Comparison of ENCODE assay signal across 24 cellular contexts in the genomic region with DNA sequence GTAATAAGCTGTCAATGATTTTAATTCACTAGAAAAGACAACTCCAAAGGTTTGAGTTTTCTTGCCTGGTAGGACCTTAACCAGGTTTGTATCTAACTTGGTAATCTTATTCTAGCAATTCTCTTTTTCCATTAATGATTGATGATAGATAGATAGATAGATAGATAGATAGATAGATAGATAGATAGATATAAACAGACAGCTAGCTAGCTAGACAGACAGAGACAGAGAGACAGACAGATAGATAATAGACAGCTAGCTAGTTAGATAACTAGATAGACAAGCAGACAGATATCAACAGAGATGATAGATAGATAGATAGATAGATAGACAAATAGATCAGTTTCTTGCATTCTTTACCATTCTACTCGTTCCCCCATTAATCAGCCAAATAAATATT. TPM values are rescaled to one million over a fixed set of nuclear protein-coding genes. Genes with fewer than 3 reads are reported as not detected.
A peak's percentile ranks its signal among the peaks of the same experiment; 100 is the strongest.
DNase-seq lines count a peak whose midpoint lies in the region; ATAC-seq lines count a peak whose summit lies in the region.
"Had no signal": no experiment of that assay in that cellular context is flagged by ENCODE, and none has a peak within 500 bp of the region (broad histone marks: within the 10 kb centered on the region; RNA-seq: fewer than 3 reads in every experiment).

No MANE protein-coding gene starts in this region.

- no peak for ATAC-seq in activated T-cell treated with anti-CD3 and anti-CD28 coated beads, Interleukin-2, amount 50 U/mL, for 72 hours (replicated peaks in 1 of 2)
- no peak for ATAC-seq in activated T-helper 17 cell treated with anti-CD3 and anti-CD28 coated beads, Interleukin-2, amount 50 U/mL, for 72 hours (replicated peaks)
- ATAC-seq in stimulated activated effector memory CD8-positive, alpha-beta T cell treated with anti-CD3 and anti-CD28 coated beads, Interleukin-12 subunit alpha, Interleukin-12 subunit beta, amount 100 ng/mL, for 72 hours, result no peak
- ATAC-seq: A549, GM12878 had no signal

- H3K27me3 Mint-ChIP-seq in activated CD4-positive, alpha-beta T cell treated with anti-CD3 and anti-CD28 coated beads, Interleukin-2, amount 10 ng/mL, durations not matched to agents 24 days and 14 days, result no peaks in the 10 kb centered on the region
- H3K27me3 Mint-ChIP-seq in activated T-cell treated with anti-CD3 and anti-CD28 coated beads, Interleukin-2, amount 50 U/mL, for 72 hours (ENCODE audit: low read depth), result no peaks in the 10 kb centered on the region
- no peaks in the 10 kb centered on the region for H3K27me3 Mint-ChIP-seq in activated T-helper 17 cell treated with anti-CD3 and anti-CD28 coated beads, Interleukin-2, amount 50 U/mL, for 72 hours

- DNase-seq in activated CD4-positive, alpha-beta T cell treated with anti-CD3 and anti-CD28 coated beads, Interleukin-2, amount 10 ng/mL, durations not matched to agents 24 days and 14 days, result no peak
- no peak for DNase-seq in activated CD4-positive, alpha-beta T cell treated with anti-CD3 and anti-CD28 coated beads for 48 hours
- no peak for DNase-seq in activated T-cell treated with anti-CD3 and anti-CD28 coated beads, Interleukin-2, amount 50 U/mL, for 72 hours
- DNase-seq in activated T-cell treated with anti-CD3 and anti-CD28 coated beads, Interleukin-2, amount 50 U/mL, for 1 hour, result no peak
- DNase-seq in stimulated activated effector memory CD8-positive, alpha-beta T cell treated with anti-CD3 and anti-CD28 coated beads, Interleukin-12 subunit alpha, Interleukin-12 subunit beta, amount 100 ng/mL, for 72 hours (ENCODE audit: low spot score in 2 of 2), result no peak
- DNase-seq in epidermal melanocyte (ENCODE audit: insufficient read length, low spot score), result no peak
- DNase-seq: 8988T; ACHN; AML-193; BE2C; CD4-positive, alpha-beta T cell; CD8-positive, alpha-beta memory T cell; DMS 273 treated with DMSO at 0.1 percent for 48 hours; DMS79; EL; GDM1; GM23248; H7; HCEC 1CT had no signal

- H3K36me3 Mint-ChIP-seq in activated CD4-positive, alpha-beta T cell treated with anti-CD3 and anti-CD28 coated beads, Interleukin-2, amount 10 ng/mL, durations not matched to agents 24 days and 14 days (ENCODE audit: low read depth), result no peaks in the 10 kb centered on the region
- no peaks in the 10 kb centered on the region for H3K36me3 Mint-ChIP-seq in activated T-cell treated with anti-CD3 and anti-CD28 coated beads, Interleukin-2, amount 50 U/mL, for 72 hours (ENCODE audit: insufficient read depth in 2 of 2)
- peaks cover 50% of the 10 kb centered on the region for H3K36me3 Mint-ChIP-seq in activated T-helper 17 cell treated with anti-CD3 and anti-CD28 coated beads, Interleukin-2, amount 50 U/mL, for 72 hours (ENCODE audit: low read depth)
- peaks cover 54% of the 10 kb centered on the region for H3K36me3 Mint-ChIP-seq in stimulated activated effector memory CD8-positive, alpha-beta T cell treated with anti-CD3 and anti-CD28 coated beads, Interleukin-12 subunit alpha, Interleukin-12 subunit beta, amount 100 ng/mL, for 72 hours
- H3K36me3 Mint-ChIP-seq: CD14-positive monocyte had no signal

- intact Hi-C loops in activated CD4-positive, alpha-beta T cell treated with anti-CD3 and anti-CD28 coated beads, Interleukin-2, amount 10 ng/mL, durations not matched to agents 24 days and 14 days (cut with micrococcal nuclease), result loop anchor here (2.0 kb wide), 1 partner anchor 15 kb away; no protein-coding TSS in a partner anchor

- no peaks in the 10 kb centered on the region for H3K9me3 Mint-ChIP-seq in activated CD4-positive, alpha-beta T cell treated with anti-CD3 and anti-CD28 coated beads, Interleukin-2, amount 10 ng/mL, durations not matched to agents 24 days and 14 days
- no peaks in the 10 kb centered on the region for H3K9me3 Mint-ChIP-seq in activated T-cell treated with anti-CD3 and anti-CD28 coated beads, Interleukin-2, amount 50 U/mL, for 72 hours
- H3K9me3 Mint-ChIP-seq in activated T-helper 17 cell treated with anti-CD3 and anti-CD28 coated beads, Interleukin-2, amount 50 U/mL, for 72 hours, result no peaks in the 10 kb centered on the region
- no peaks in the 10 kb centered on the region for H3K9me3 Mint-ChIP-seq in stimulated activated effector memory CD8-positive, alpha-beta T cell treated with anti-CD3 and anti-CD28 coated beads, Interleukin-12 subunit alpha, Interleukin-12 subunit beta, amount 100 ng/mL, for 72 hours
- H3K9me3 Mint-ChIP-seq: CD14-positive monocyte; CD4-positive, alpha-beta T cell; CD8-positive, alpha-beta memory T cell had no signal

- no peak overlapping the region for H3K4me3 Mint-ChIP-seq in activated CD4-positive, alpha-beta T cell treated with anti-CD3 and anti-CD28 coated beads, Interleukin-2, amount 10 ng/mL, durations not matched to agents 24 days and 14 days
- H3K4me3 Mint-ChIP-seq in activated T-cell treated with anti-CD3 and anti-CD28 coated beads, Interleukin-2, amount 50 U/mL, for 72 hours, result peak overlapping the region; percentile 49 to 70
- peak overlapping the region; percentile 67 for H3K4me3 Mint-ChIP-seq in activated T-helper 17 cell treated with anti-CD3 and anti-CD28 coated beads, Interleukin-2, amount 50 U/mL, for 72 hours
- peak overlapping the region; percentile 46 for H3K4me3 Mint-ChIP-seq in stimulated activated effector memory CD8-positive, alpha-beta T cell treated with anti-CD3 and anti-CD28 coated beads, Interleukin-12 subunit alpha, Interleukin-12 subunit beta, amount 100 ng/mL, for 72 hours
- H3K4me3 Mint-ChIP-seq: CD4-positive, alpha-beta T cell; CD8-positive, alpha-beta memory T cell had no signal

- peak overlapping the region; percentile 29 for H3K27ac Mint-ChIP-seq in activated CD4-positive, alpha-beta T cell treated with anti-CD3 and anti-CD28 coated beads, Interleukin-2, amount 10 ng/mL, durations not matched to agents 24 days and 14 days
- H3K27ac Mint-ChIP-seq in activated T-cell treated with anti-CD3 and anti-CD28 coated beads, Interleukin-2, amount 50 U/mL, for 72 hours, result peak overlapping the region; percentile 90
- peak overlapping the region; percentile 90 for H3K27ac Mint-ChIP-seq in activated T-helper 17 cell treated with anti-CD3 and anti-CD28 coated beads, Interleukin-2, amount 50 U/mL, for 72 hours
- peak overlapping the region; percentile 87 for H3K27ac Mint-ChIP-seq in stimulated activated effector memory CD8-positive, alpha-beta T cell treated with anti-CD3 and anti-CD28 coated beads, Interleukin-12 subunit alpha, Interleukin-12 subunit beta, amount 100 ng/mL, for 72 hours
- H3K27ac Mint-ChIP-seq: CD14-positive monocyte; CD4-positive, alpha-beta T cell; CD8-positive, alpha-beta memory T cell had no signal

- peaks cover 28% of the 10 kb centered on the region for H3K4me1 Mint-ChIP-seq in activated CD4-positive, alpha-beta T cell treated with anti-CD3 and anti-CD28 coated beads, Interleukin-2, amount 10 ng/mL, durations not matched to agents 24 days and 14 days
- H3K4me1 Mint-ChIP-seq in activated T-cell treated with anti-CD3 and anti-CD28 coated beads, Interleukin-2, amount 50 U/mL, for 72 hours (ENCODE audit: low read depth), result peaks cover 53% of the 10 kb centered on the region
- peaks cover 52% of the 10 kb centered on the region for H3K4me1 Mint-ChIP-seq in activated T-helper 17 cell treated with anti-CD3 and anti-CD28 coated beads, Interleukin-2, amount 50 U/mL, for 72 hours
- H3K4me1 Mint-ChIP-seq in stimulated activated effector memory CD8-positive, alpha-beta T cell treated with anti-CD3 and anti-CD28 coated beads, Interleukin-12 subunit alpha, Interleukin-12 subunit beta, amount 100 ng/mL, for 72 hours, result peaks cover 68% of the 10 kb centered on the region
- H3K4me1 Mint-ChIP-seq: CD14-positive monocyte had no signal

RNA-seq across cellular contexts. Expression of a gene that starts 15.3 kb away (rescaled TPM):
- 6.8 and 7.1 TPM in 2 replicates for total RNA-seq in activated CD4-positive, alpha-beta T cell treated with anti-CD3 and anti-CD28 coated beads, Interleukin-2, amount 10 ng/mL, durations not matched to agents 24 days and 14 days
- 10 to 100 TPM; 26.8 to 59.4 TPM for total RNA-seq in activated T-cell treated with anti-CD3 and anti-CD28 coated beads, Interleukin-2, amount 50 U/mL, for 72 hours
- 100 to 1,000 TPM in 1 of 2 donors, 10 to 100 TPM in 1; 86.6 to 343 TPM for total RNA-seq in activated T-helper 17 cell treated with anti-CD3 and anti-CD28 coated beads, Interleukin-2, amount 50 U/mL, for 72 hours
- total RNA-seq: GM23248, H1, H7 had no signal

RNA-seq across cellular contexts. Expression of a gene that starts 42.7 kb away (rescaled TPM):
- 63.2 and 66.5 TPM in 2 replicates for total RNA-seq in activated CD4-positive, alpha-beta T cell treated with anti-CD3 and anti-CD28 coated beads, Interleukin-2, amount 10 ng/mL, durations not matched to agents 24 days and 14 days
- 10 to 100 TPM; 27.9 to 30.1 TPM for total RNA-seq in activated T-cell treated with anti-CD3 and anti-CD28 coated beads, Interleukin-2, amount 50 U/mL, for 72 hours
- 10 to 100 TPM; 39.4 to 41.9 TPM for total RNA-seq in activated T-helper 17 cell treated with anti-CD3 and anti-CD28 coated beads, Interleukin-2, amount 50 U/mL, for 72 hours

RNA-seq across cellular contexts. Expression of a gene that starts 55.5 kb away (rescaled TPM):
- total RNA-seq in activated CD4-positive, alpha-beta T cell treated with anti-CD3 and anti-CD28 coated beads, Interleukin-2, amount 10 ng/mL, durations not matched to agents 24 days and 14 days, result 288 and 296 TPM in 2 replicates
- 100 to 1,000 TPM; 313 to 440 TPM for total RNA-seq in activated T-cell treated with anti-CD3 and anti-CD28 coated beads, Interleukin-2, amount 50 U/mL, for 72 hours
- total RNA-seq in activated T-helper 17 cell treated with anti-CD3 and anti-CD28 coated beads, Interleukin-2, amount 50 U/mL, for 72 hours, result 100 to 1,000 TPM; 425 to 498 TPM
- total RNA-seq: GM23248 had no signal

Comparison
In these comparisons a context has a peak if more than half of its experiments do, and no peak if none do; other contexts are left out.
1. H3K27ac Mint-ChIP-seq: peak in every context shown above with its lines; median percentile 90 in activated T-cell treated with anti-CD3 and anti-CD28 coated beads, Interleukin-2, amount 50 U/mL, for 72 hours; 90 in activated T-helper 17 cell treated with anti-CD3 and anti-CD28 coated beads, Interleukin-2, amount 50 U/mL, for 72 hours; 87 in stimulated activated effector memory CD8-positive, alpha-beta T cell treated with anti-CD3 and anti-CD28 coated beads, Interleukin-12 subunit alpha, Interleukin-12 subunit beta, amount 100 ng/mL, for 72 hours; 29 in activated CD4-positive, alpha-beta T cell treated with anti-CD3 and anti-CD28 coated beads, Interleukin-2, amount 10 ng/mL, durations not matched to agents 24 days and 14 days.